18 cellular contexts compared by ENCODE assay signal in the genomic region with DNA sequence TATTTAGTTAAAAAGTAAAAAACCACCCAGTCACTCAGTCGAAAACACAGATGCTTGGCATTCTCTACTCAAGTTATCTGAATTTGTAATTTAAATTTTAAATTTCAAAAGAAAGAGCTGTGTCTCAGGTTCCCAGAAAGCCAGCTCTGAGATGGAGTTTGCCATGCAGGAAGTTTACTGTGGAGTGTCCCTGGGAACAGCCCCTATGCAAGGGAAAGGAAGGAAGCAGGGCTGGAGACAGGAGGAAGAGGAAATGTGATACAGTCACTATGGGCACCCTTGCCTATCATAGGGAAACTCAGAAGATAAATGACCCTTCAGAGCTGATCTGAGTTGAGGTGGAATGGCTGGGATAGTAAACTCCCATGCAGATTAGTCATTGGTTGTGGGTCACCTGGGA.
"Had no signal": no experiment of that assay in that cellular context is flagged by ENCODE, and none has a peak within 500 bp of the region (broad histone marks: within the 10 kb centered on the region; RNA-seq: fewer than 3 reads in every experiment).

No MANE protein-coding gene starts in this region.

- DNase-seq: activated B cell treated with CpG ODN at 0.5 μM for 24 hours; activated CD4-positive, alpha-beta T cell treated with anti-CD3 and anti-CD28 coated beads, Interleukin-2, amount 10 ng/mL, durations not matched to agents 7 days and 5 days; activated naive CD4-positive, alpha-beta T cell treated with Interleukin-2 at 50 U/mL for 16 hours; anterior cingulate cortex; brain microvascular endothelial cell; effector CD8-positive, alpha-beta T cell; foreskin melanocyte; kidney; left ventricle myocardium inferior; pancreas; stimulated activated CD4-positive, alpha-beta T cell treated with anti-CD3 and anti-CD28 coated beads, Interleukin-4, amount 100 ng/mL, for 24 hours; stimulated activated naive CD4-positive, alpha-beta T cell; T-helper 17 cell had no signal

- H3K4me1 Mint-ChIP-seq: activated B cell treated with CpG ODN at 0.5 μM for 24 hours; activated CD4-positive, alpha-beta T cell treated with anti-CD3 and anti-CD28 coated beads, Interleukin-2, amount 10 ng/mL, durations not matched to agents 7 days and 5 days; activated T-helper 17 cell treated with anti-CD3 and anti-CD28 coated beads, Interleukin-2, amount 50 U/mL, for 72 hours; central memory CD8-positive, alpha-beta T cell; T-helper 17 cell had no signal

- H3K4me3 ChIP-seq: coronary artery, left ventricle myocardium inferior, pancreas, tibial nerve had no signal

- H3K4me3 Mint-ChIP-seq: activated B cell treated with CpG ODN at 0.5 μM for 24 hours; activated CD4-positive, alpha-beta T cell treated with anti-CD3 and anti-CD28 coated beads, Interleukin-2, amount 10 ng/mL, durations not matched to agents 7 days and 5 days; activated T-helper 17 cell treated with anti-CD3 and anti-CD28 coated beads, Interleukin-2, amount 50 U/mL, for 72 hours; central memory CD8-positive, alpha-beta T cell; T-helper 17 cell had no signal

- H3K27ac Mint-ChIP-seq: activated B cell treated with CpG ODN at 0.5 μM for 24 hours; activated CD4-positive, alpha-beta T cell treated with anti-CD3 and anti-CD28 coated beads, Interleukin-2, amount 10 ng/mL, durations not matched to agents 7 days and 5 days; activated T-helper 17 cell treated with anti-CD3 and anti-CD28 coated beads, Interleukin-2, amount 50 U/mL, for 72 hours; T-helper 17 cell had no signal

- ATAC-seq: activated T-helper 17 cell treated with anti-CD3 and anti-CD28 coated beads, Interleukin-2, amount 50 U/mL, for 72 hours; pancreas; T-helper 17 cell had no signal

- H3K4me1 ChIP-seq: pancreas had no signal

- H3K9me3 ChIP-seq: left ventricle myocardium inferior, pancreas, tibial nerve had no signal

- H3K27ac ChIP-seq: brain microvascular endothelial cell, coronary artery, epithelial cell of prostate, left ventricle myocardium inferior, pancreas, tibial nerve had no signal

- H3K9me3 Mint-ChIP-seq: activated B cell treated with CpG ODN at 0.5 μM for 24 hours; activated CD4-positive, alpha-beta T cell treated with anti-CD3 and anti-CD28 coated beads, Interleukin-2, amount 10 ng/mL, durations not matched to agents 7 days and 5 days; activated T-helper 17 cell treated with anti-CD3 and anti-CD28 coated beads, Interleukin-2, amount 50 U/mL, for 72 hours; central memory CD8-positive, alpha-beta T cell had no signal

- H3K27me3 Mint-ChIP-seq: activated B cell treated with CpG ODN at 0.5 μM for 24 hours; central memory CD8-positive, alpha-beta T cell had no signal

- H3K36me3 ChIP-seq: brain microvascular endothelial cell, left ventricle myocardium inferior, pancreas, tibial nerve had no signal

- H3K27me3 ChIP-seq: brain microvascular endothelial cell, pancreas, tibial nerve had no signal
